ENCODE assay signal across 1 cellular context in the genomic region with DNA sequence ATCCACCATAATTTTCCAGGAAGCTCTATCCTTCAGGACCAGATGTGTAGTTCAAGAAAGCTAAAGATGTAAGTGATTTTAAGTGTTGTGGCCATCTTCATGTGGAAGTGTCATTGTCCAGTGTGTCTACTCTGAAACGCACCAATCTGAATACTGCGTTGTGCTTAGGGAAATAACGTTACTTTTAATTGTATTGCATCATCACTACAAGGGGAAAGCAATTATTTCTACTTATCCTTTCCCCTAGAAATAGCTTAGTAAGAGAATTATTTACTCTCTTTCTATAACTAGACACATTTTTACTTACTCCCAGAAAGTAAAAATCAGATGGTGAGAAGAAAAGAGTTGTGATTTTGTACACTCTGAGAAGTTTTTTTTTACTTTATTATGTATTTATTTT.
TF ChIP-seq lines count a peak whose summit lies in the region.

No MANE protein-coding gene starts in this region.

TF ChIP-seq in HepG2, 621 proteins besides CTCF, POLR2A, EP300 and RAD21 (continued from another document):
- TF ChIP-seq, protein P1, sequence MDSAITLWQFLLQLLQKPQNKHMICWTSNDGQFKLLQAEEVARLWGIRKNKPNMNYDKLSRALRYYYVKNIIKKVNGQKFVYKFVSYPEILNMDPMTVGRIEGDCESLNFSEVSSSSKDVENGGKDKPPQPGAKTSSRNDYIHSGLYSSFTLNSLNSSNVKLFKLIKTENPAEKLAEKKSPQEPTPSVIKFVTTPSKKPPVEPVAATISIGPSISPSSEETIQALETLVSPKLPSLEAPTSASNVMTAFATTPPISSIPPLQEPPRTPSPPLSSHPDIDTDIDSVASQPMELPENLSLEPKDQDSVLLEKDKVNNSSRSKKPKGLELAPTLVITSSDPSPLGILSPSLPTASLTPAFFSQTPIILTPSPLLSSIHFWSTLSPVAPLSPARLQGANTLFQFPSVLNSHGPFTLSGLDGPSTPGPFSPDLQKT (CRISPR knock-in tag; IDR thresholded peaks at IDR 0.05; ENCODE audit: borderline replicate concordance) = no peak
- no peak for TF ChIP-seq DPF2 (CRISPR knock-in tag; IDR thresholded peaks at IDR 0.05; ENCODE audit: borderline replicate concordance, low read depth)
- TF ChIP-seq TGIF2 (CRISPR knock-in tag; IDR thresholded peaks at IDR 0.05) = no peak
- peak; percentile 38; the same call in 1 of the 2 replicates for TF ChIP-seq CEBPB (IDR thresholded peaks at IDR 0.05; ENCODE audit: borderline replicate concordance, low read depth, low read length)
- no peak for TF ChIP-seq ZKSCAN5 (CRISPR knock-in tag; IDR thresholded peaks at IDR 0.05)
- TF ChIP-seq, protein P2, sequence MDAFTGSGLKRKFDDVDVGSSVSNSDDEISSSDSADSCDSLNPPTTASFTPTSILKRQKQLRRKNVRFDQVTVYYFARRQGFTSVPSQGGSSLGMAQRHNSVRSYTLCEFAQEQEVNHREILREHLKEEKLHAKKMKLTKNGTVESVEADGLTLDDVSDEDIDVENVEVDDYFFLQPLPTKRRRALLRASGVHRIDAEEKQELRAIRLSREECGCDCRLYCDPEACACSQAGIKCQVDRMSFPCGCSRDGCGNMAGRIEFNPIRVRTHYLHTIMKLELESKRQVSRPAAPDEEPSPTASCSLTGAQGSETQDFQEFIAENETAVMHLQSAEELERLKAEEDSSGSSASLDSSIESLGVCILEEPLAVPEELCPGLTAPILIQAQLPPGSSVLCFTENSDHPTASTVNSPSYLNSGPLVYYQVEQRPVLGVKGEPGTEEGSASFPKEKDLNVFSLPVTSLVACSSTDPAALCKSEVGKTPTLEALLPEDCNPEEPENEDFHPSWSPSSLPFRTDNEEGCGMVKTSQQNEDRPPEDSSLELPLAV (CRISPR knock-in tag; conservative IDR thresholded peaks at IDR 0.05; ENCODE audit: low read depth) = no peak
- no peak for TF ChIP-seq BCL6 (CRISPR knock-in tag; IDR thresholded peaks at IDR 0.05)
- TF ChIP-seq ATF7 (IDR thresholded peaks at IDR 0.05) = peak; percentile 53; the same call in 1 of the 2 replicates
- TF ChIP-seq ATF7 (CRISPR knock-in tag; IDR thresholded peaks at IDR 0.05) = no peak
- no peak for TF ChIP-seq ZNF124 (CRISPR knock-in tag; IDR thresholded peaks at IDR 0.05)
- TF ChIP-seq TBL1XR1 (IDR thresholded peaks at IDR 0.05; ENCODE audit: borderline replicate concordance, low read length, partially characterized antibody) = no peak
- TF ChIP-seq, protein P3, sequence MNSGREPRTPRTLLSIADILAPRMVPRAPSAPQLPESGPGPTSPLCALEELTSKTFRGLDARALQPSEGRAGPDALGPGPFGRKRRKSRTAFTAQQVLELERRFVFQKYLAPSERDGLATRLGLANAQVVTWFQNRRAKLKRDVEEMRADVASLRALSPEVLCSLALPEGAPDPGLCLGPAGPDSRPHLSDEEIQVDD (CRISPR knock-in tag; IDR thresholded peaks at IDR 0.05; ENCODE audit: borderline replicate concordance) = no peak
